In genomic region chr18:45521777-45522176, GRCh38 we compare ENCODE assay signal across 13 cellular contexts.
DNase-seq lines count a peak whose midpoint lies in the region; ATAC-seq and TF ChIP-seq lines count a peak whose summit lies in the region.
"Had no signal": no experiment of that assay in that cellular context is flagged by ENCODE, and none has a peak within 500 bp of the region (broad histone marks: within the 10 kb centered on the region; RNA-seq: fewer than 3 reads in every experiment).

No MANE protein-coding gene starts in this region.

- TF ChIP-seq CTCF in GM20000 (IDR thresholded peaks at IDR 0.05; ENCODE audit: extremely low read depth, missing control alignments) (no peak), colonic mucosa (IDR thresholded peaks at IDR 0.05) (no peak)

- H3K9me3 ChIP-seq in SK-N-MC (ENCODE audit: low read depth, low read length) (no peaks in the 10 kb centered on the region), colonic mucosa (no peaks in the 10 kb centered on the region)

- H3K4me1 Mint-ChIP-seq in stimulated activated memory B cell treated with anti-CD40 and anti-IgM and Interleukin-4, amounts not matched to agents 10 μg/mL and 1 μg/mL and 100 μg/mL, for 72 hours = peaks cover 16% of the 10 kb centered on the region
- H3K4me1 Mint-ChIP-seq: activated naive CD8-positive, alpha-beta T cell treated with anti-CD3 and anti-CD28 coated beads, Interleukin-2, amount 10 ng/mL, durations not matched to agents 7 days and 5 days; immature natural killer cell; natural killer cell had no signal

- no peak overlapping the region for H3K27ac Mint-ChIP-seq in stimulated activated memory B cell treated with anti-CD40 and anti-IgM and Interleukin-4, amounts not matched to agents 10 μg/mL and 1 μg/mL and 100 μg/mL, for 72 hours
- H3K27ac Mint-ChIP-seq: activated naive CD8-positive, alpha-beta T cell treated with anti-CD3 and anti-CD28 coated beads, Interleukin-2, amount 10 ng/mL, durations not matched to agents 7 days and 5 days; natural killer cell had no signal

- no peaks in the 10 kb centered on the region for H3K36me3 ChIP-seq in SK-N-MC (ENCODE audit: insufficient read depth, low read length)
- no peaks in the 10 kb centered on the region for H3K36me3 ChIP-seq in colonic mucosa

- H3K4me3 ChIP-seq in SK-N-MC (peak overlapping the region; percentile 45), colonic mucosa (no peak overlapping the region)

- H3K9me3 Mint-ChIP-seq in stimulated activated memory B cell treated with anti-CD40 and anti-IgM and Interleukin-4, amounts not matched to agents 10 μg/mL and 1 μg/mL and 100 μg/mL, for 72 hours = no peaks in the 10 kb centered on the region
- H3K9me3 Mint-ChIP-seq: activated naive CD8-positive, alpha-beta T cell treated with anti-CD3 and anti-CD28 coated beads, Interleukin-2, amount 10 ng/mL, durations not matched to agents 7 days and 5 days; immature natural killer cell; natural killer cell had no signal

- peak; percentile 40 for ATAC-seq in stimulated activated memory B cell treated with anti-CD40 and anti-IgM and Interleukin-4, amounts not matched to agents 10 μg/mL and 1 μg/mL and 100 μg/mL, for 72 hours
- ATAC-seq: natural killer cell had no signal

- DNase-seq in GM20000 (ENCODE audit: low spot score) (peak; percentile 19), SK-N-MC (ENCODE audit: low read depth, low spot score) (no peak), fibroblast of the conjunctiva (ENCODE audit: low read depth) (peak; percentile 37), colonic mucosa (no peak), NCI-H69 (lab: John Stamatoyannopoulos, UW) (no peak), NCI-H510A (lab: John Stamatoyannopoulos, UW) (no peak)
- DNase-seq: activated CD8-positive, alpha-beta memory T cell treated with anti-CD3 and anti-CD28 coated beads for 24 hours; activated naive CD8-positive, alpha-beta T cell treated with anti-CD3 and anti-CD28 coated beads, Interleukin-2, amount 10 ng/mL, durations not matched to agents 7 days and 5 days; Calu3; immature natural killer cell; natural killer cell; NCI-H146 had no signal

- no peaks in the 10 kb centered on the region for H3K4me1 ChIP-seq in colonic mucosa

- peaks cover 9% of the 10 kb centered on the region for H3K27me3 Mint-ChIP-seq in stimulated activated memory B cell treated with anti-CD40 and anti-IgM and Interleukin-4, amounts not matched to agents 10 μg/mL and 1 μg/mL and 100 μg/mL, for 72 hours

- H3K4me3 Mint-ChIP-seq in stimulated activated memory B cell treated with anti-CD40 and anti-IgM and Interleukin-4, amounts not matched to agents 10 μg/mL and 1 μg/mL and 100 μg/mL, for 72 hours = no peak overlapping the region
- H3K4me3 Mint-ChIP-seq: activated naive CD8-positive, alpha-beta T cell treated with anti-CD3 and anti-CD28 coated beads, Interleukin-2, amount 10 ng/mL, durations not matched to agents 7 days and 5 days; immature natural killer cell; natural killer cell had no signal

- H3K9ac ChIP-seq in SK-N-MC (ENCODE audit: insufficient read length) (no peak overlapping the region), colonic mucosa (ENCODE audit: low read depth in 2 of 2, low read length in 2 of 2) (no peak overlapping the region)

- H3K27ac ChIP-seq in SK-N-MC = peak overlapping the region; percentile 62; the same call in 1 of the 2 replicates
- no peak overlapping the region for H3K27ac ChIP-seq in colonic mucosa

- no peaks in the 10 kb centered on the region for H3K27me3 ChIP-seq in colonic mucosa

- intact Hi-C loops in colonic mucosa (cut with DNase I) = no loop called here

- H3K36me3 Mint-ChIP-seq in stimulated activated memory B cell treated with anti-CD40 and anti-IgM and Interleukin-4, amounts not matched to agents 10 μg/mL and 1 μg/mL and 100 μg/mL, for 72 hours = no peaks in the 10 kb centered on the region
- H3K36me3 Mint-ChIP-seq: activated naive CD8-positive, alpha-beta T cell treated with anti-CD3 and anti-CD28 coated beads, Interleukin-2, amount 10 ng/mL, durations not matched to agents 7 days and 5 days; immature natural killer cell; natural killer cell had no signal

Comparison
In these comparisons a context has a peak if more than half of its experiments do, and no peak if none do; other contexts are left out.
1. DNase-seq: peak in GM20000 (single experiment) and fibroblast of the conjunctiva (single experiment); none in SK-N-MC (single experiment), colonic mucosa (single experiment), NCI-H69 (single experiment) and NCI-H510A (single experiment).